Comparison of ENCODE assay signal across 19 cellular contexts in the genomic region with DNA sequence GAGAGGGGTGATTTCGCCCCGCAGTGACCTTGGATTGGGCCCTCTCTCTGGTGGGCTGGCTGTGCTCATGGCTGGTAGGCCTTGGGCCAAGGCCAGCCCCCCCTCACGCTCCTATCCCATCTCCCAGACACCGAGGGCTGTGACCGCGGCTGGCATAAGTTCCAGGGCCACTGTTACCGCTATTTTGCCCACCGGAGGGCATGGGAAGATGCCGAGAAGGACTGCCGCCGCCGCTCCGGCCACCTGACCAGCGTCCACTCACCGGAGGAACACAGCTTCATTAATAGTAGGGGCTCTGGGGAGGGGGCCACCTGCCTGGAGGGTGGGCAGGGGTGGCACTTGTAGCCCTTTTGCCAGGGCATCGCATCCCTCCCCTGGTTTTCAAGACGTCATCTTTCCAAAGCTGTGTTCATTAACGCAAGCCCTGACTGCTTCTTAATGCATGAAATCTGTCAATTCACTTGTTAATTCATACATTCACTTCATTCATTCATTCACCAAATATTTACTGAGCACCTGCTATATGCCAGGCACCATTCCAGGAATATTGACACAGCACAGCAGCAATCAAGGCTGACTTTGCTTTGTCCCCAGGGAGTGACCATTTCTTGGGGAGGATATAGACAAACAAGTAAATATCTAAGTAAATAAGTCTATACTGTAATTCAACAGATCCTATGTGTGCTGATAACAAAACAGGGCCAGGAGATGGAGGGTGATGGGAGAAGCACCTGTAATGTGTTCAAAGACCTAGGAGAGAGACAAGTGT. TPM values are rescaled to one million over a fixed set of nuclear protein-coding genes. Genes with fewer than 3 reads are reported as not detected.
DNase-seq lines count a peak whose midpoint lies in the region; ATAC-seq and TF ChIP-seq lines count a peak whose summit lies in the region.
"Had no signal": no experiment of that assay in that cellular context is flagged by ENCODE, and none has a peak within 500 bp of the region (broad histone marks: within the 10 kb centered on the region; RNA-seq: fewer than 3 reads in every experiment).

No MANE protein-coding gene starts in this region.

- no peaks in the 10 kb centered on the region for H3K36me3 ChIP-seq in H7 (replicated peaks; ENCODE audit: control insufficient read depth, insufficient read depth, low read length)
- H3K36me3 ChIP-seq in osteoblast (ENCODE audit: insufficient read depth, low read length), result no peaks in the 10 kb centered on the region
- H3K36me3 ChIP-seq: BE2C had no signal

- peaks cover 65% of the 10 kb centered on the region for H3K36me3 Mint-ChIP-seq in brain
- no peaks in the 10 kb centered on the region for H3K36me3 Mint-ChIP-seq in activated naive CD8-positive, alpha-beta T cell treated with anti-CD3 and anti-CD28 coated beads for 36 hours
- H3K36me3 Mint-ChIP-seq: CD4-positive, CD25-positive, alpha-beta regulatory T cell had no signal

- no peak overlapping the region for H2AFZ ChIP-seq in osteoblast (ENCODE audit: low read length)

- H3K4me1 Mint-ChIP-seq in brain, result no peaks in the 10 kb centered on the region
- no peaks in the 10 kb centered on the region for H3K4me1 Mint-ChIP-seq in activated naive CD8-positive, alpha-beta T cell treated with anti-CD3 and anti-CD28 coated beads for 36 hours
- H3K4me1 Mint-ChIP-seq: CD4-positive, CD25-positive, alpha-beta regulatory T cell; CD8-positive, alpha-beta memory T cell had no signal

- no peak overlapping the region for H3K4me3 Mint-ChIP-seq in brain
- H3K4me3 Mint-ChIP-seq in activated naive CD8-positive, alpha-beta T cell treated with anti-CD3 and anti-CD28 coated beads for 36 hours, result no peak overlapping the region
- H3K4me3 Mint-ChIP-seq: CD4-positive, CD25-positive, alpha-beta regulatory T cell; CD8-positive, alpha-beta memory T cell had no signal

- peaks cover 4% of the 10 kb centered on the region for H3K9me3 ChIP-seq in osteoblast (ENCODE audit: low read depth, low read length)

- DNase-seq in H7 (peak; percentile 53), osteoblast (ENCODE audit: insufficient read length, low spot score, missing footprints) (peak; percentile 27)
- DNase-seq in activated naive CD8-positive, alpha-beta T cell treated with anti-CD3 and anti-CD28 coated beads for 36 hours, result no peak
- DNase-seq: ACHN; BE2C; C1 segment of cervical spinal cord; CD4-positive, CD25-positive, alpha-beta regulatory T cell; CD8-positive, alpha-beta memory T cell; COR-L47; DMS 273 treated with DMSO at 0.1 percent for 48 hours; DMS53; DND-41; EL; HCEC 1CT had no signal

- peaks cover 12 to 34% (median 26%) of the 10 kb centered on the region in 5 experiments for H3K9me3 Mint-ChIP-seq in brain
- H3K9me3 Mint-ChIP-seq in activated naive CD8-positive, alpha-beta T cell treated with anti-CD3 and anti-CD28 coated beads for 36 hours, result peaks cover 13% of the 10 kb centered on the region

- no peaks in the 10 kb centered on the region for H4K20me1 ChIP-seq in osteoblast (ENCODE audit: insufficient read depth, low read length)

- H3K27ac Mint-ChIP-seq in brain, result peak overlapping the region in 3 of 5 experiments; percentile 30 to 58 (median 57)
- no peak overlapping the region for H3K27ac Mint-ChIP-seq in activated naive CD8-positive, alpha-beta T cell treated with anti-CD3 and anti-CD28 coated beads for 36 hours
- H3K27ac Mint-ChIP-seq: CD4-positive, CD25-positive, alpha-beta regulatory T cell; CD8-positive, alpha-beta memory T cell had no signal

- no peaks in the 10 kb centered on the region for H3K4me1 ChIP-seq in osteoblast (ENCODE audit: insufficient read depth, low read length)
- H3K4me1 ChIP-seq: BE2C had no signal

- TF ChIP-seq CTCF in brain (conservative IDR thresholded peaks at IDR 0.05) (no peak), osteoblast (IDR thresholded peaks at IDR 0.05; ENCODE audit: extremely low read depth, low read depth, low read length) (no peak)

- no peaks in the 10 kb centered on the region for H3K79me2 ChIP-seq in osteoblast (ENCODE audit: insufficient read depth, low read length)

- peaks cover 6% of the 10 kb centered on the region for H3K27me3 Mint-ChIP-seq in brain
- peaks cover 33% of the 10 kb centered on the region for H3K27me3 Mint-ChIP-seq in activated naive CD8-positive, alpha-beta T cell treated with anti-CD3 and anti-CD28 coated beads for 36 hours

- no peak overlapping the region for H3K4me3 ChIP-seq in H7 (ENCODE audit: insufficient read depth, low read depth, low read length)
- H3K4me3 ChIP-seq in osteoblast (ENCODE audit: insufficient read depth, low read length), result no peak overlapping the region

- H3K27me3 ChIP-seq in H7 (ENCODE audit: control insufficient read depth, insufficient read depth, low read length), result peaks cover 1% of the 10 kb centered on the region; the same call in 1 of the 2 replicates
- no peaks in the 10 kb centered on the region for H3K27me3 ChIP-seq in osteoblast (ENCODE audit: insufficient read depth, low read length)
- H3K27me3 ChIP-seq: BE2C had no signal

- H3K27ac ChIP-seq in osteoblast (ENCODE audit: low read depth, low read length), result no peak overlapping the region
- H3K27ac ChIP-seq: HL-60 had no signal

- H3K4me2 ChIP-seq in osteoblast (ENCODE audit: insufficient read depth, low read length), result no peak overlapping the region

- no peak for ATAC-seq in HG03159 (IDR thresholded peaks at IDR 0.05; ENCODE audit: unreplicated experiment)

RNA-seq across cellular contexts. Expression of a gene that starts 26.6 kb away (rescaled TPM):
- 0.81 and 1.7 TPM in 2 replicates for total RNA-seq in H7 (2014; rRNA removed; shearing (Covaris generic))
- 37.8 TPM for polyA plus RNA-seq in brain (ENCODE audit: insufficient read depth, low read depth, low replicate concordance)
- under 0.01 TPM in 1 of 2 replicates, not detected in the other for total RNA-seq in osteoblast
- not detected for total RNA-seq in activated naive CD8-positive, alpha-beta T cell treated with anti-CD3 and anti-CD28 coated beads for 36 hours
- total RNA-seq: CD4-positive, CD25-positive, alpha-beta regulatory T cell; H4; HT1080 had no signal
- polyA plus RNA-seq: CD4-positive, CD25-positive, alpha-beta regulatory T cell; CD8-positive, alpha-beta memory T cell had no signal

RNA-seq across cellular contexts. Expression of a gene that starts 34.8 kb away (rescaled TPM):
- total RNA-seq in H7 (2014; rRNA removed; shearing (Covaris generic)), result 0.52 and 1.4 TPM in 2 replicates
- polyA plus RNA-seq in brain (ENCODE audit: insufficient read depth, low read depth, low replicate concordance), result 0.51 TPM
- total RNA-seq in osteoblast, result 0.29 and 0.36 TPM in 2 replicates
- not detected for total RNA-seq in activated naive CD8-positive, alpha-beta T cell treated with anti-CD3 and anti-CD28 coated beads for 36 hours
- total RNA-seq: CD4-positive, CD25-positive, alpha-beta regulatory T cell; CD8-positive, alpha-beta memory T cell; H4 had no signal
- polyA plus RNA-seq: CD4-positive, CD25-positive, alpha-beta regulatory T cell; CD8-positive, alpha-beta memory T cell had no signal

RNA-seq across cellular contexts. Expression of a gene that starts 35.1 kb away (rescaled TPM):
- 25.8 and 31.4 TPM in 2 replicates for total RNA-seq in H7 (2014; rRNA removed; shearing (Covaris generic))
- polyA plus RNA-seq in brain (ENCODE audit: insufficient read depth, low read depth, low replicate concordance), result 25.0 TPM
- total RNA-seq in osteoblast, result 6.2 and 6.5 TPM in 2 replicates
- 10 to 100 TPM; 46.0 to 47.6 TPM for total RNA-seq in activated naive CD8-positive, alpha-beta T cell treated with anti-CD3 and anti-CD28 coated beads for 36 hours

RNA-seq across cellular contexts. Expression of a gene that starts 46.3 kb away (rescaled TPM):
- total RNA-seq in H7 (2014; rRNA removed; shearing (Covaris generic)), result 43.5 and 51.0 TPM in 2 replicates
- 97.8 TPM for polyA plus RNA-seq in brain (ENCODE audit: insufficient read depth, low read depth, low replicate concordance)
- 37.4 and 47.4 TPM in 2 replicates for total RNA-seq in osteoblast
- 10 to 100 TPM; 84.6 to 85.4 TPM for total RNA-seq in activated naive CD8-positive, alpha-beta T cell treated with anti-CD3 and anti-CD28 coated beads for 36 hours

RNA-seq across cellular contexts. Expression of a gene that starts 46.4 kb away (rescaled TPM):
- total RNA-seq in H7 (2014; rRNA removed; shearing (Covaris generic)), result 12.5 and 18.9 TPM in 2 replicates
- polyA plus RNA-seq in brain (ENCODE audit: insufficient read depth, low read depth, low replicate concordance), result 31.0 TPM
- total RNA-seq in osteoblast, result 16.2 and 17.4 TPM in 2 replicates
- total RNA-seq in activated naive CD8-positive, alpha-beta T cell treated with anti-CD3 and anti-CD28 coated beads for 36 hours, result 10 to 100 TPM; 29.8 to 31.1 TPM
